In the genomic region with DNA sequence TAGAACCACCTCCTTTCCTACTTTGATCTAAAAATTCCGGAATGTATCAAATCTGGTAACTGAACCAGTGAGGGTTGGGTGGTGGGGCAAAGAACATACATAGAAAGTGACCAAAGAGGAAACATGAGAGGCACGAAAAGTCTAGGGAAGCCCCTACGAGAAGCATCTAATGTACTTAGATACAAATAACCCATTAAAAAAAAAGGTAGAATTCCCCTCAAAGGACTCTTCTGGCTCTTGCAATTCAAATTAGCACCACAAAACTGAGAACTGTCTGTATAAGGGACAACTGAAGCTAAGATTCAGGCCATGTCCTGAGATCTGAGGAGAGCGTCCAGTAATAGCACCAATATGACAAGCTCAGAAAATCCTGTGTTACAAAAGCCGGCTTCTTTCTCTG, we compare ENCODE assay signal across 14 cellular contexts. TPM values are rescaled to one million over a fixed set of nuclear protein-coding genes. Genes with fewer than 3 reads are reported as not detected.
DNase-seq lines count a peak whose midpoint lies in the region; ATAC-seq and TF ChIP-seq lines count a peak whose summit lies in the region.
"Had no signal": no experiment of that assay in that cellular context is flagged by ENCODE, and none has a peak within 500 bp of the region (broad histone marks: within the 10 kb centered on the region; RNA-seq: fewer than 3 reads in every experiment).

No MANE protein-coding gene starts in this region.

- no peak overlapping the region for H3K4me3 Mint-ChIP-seq in T-helper 2 cell treated with Interferon-gamma antibody and Interleukin-4, amounts not matched to agents 5 μg/mL and 100 μg/mL, for 36 hours
- H3K4me3 Mint-ChIP-seq in HFFc6 (no peak overlapping the region), WTC11 (no peak overlapping the region), osteocyte (ENCODE audit: unreplicated experiment) (no peak overlapping the region)
- H3K4me3 Mint-ChIP-seq: CD4-positive, alpha-beta memory T cell had no signal

- POLR2A ChIA-PET in WTC11 (lab: Charles Lee), result no interaction called here
- POLR2A ChIA-PET in A673 (lab: Charles Lee; ENCODE audit: low non-redundant PET), result interaction anchor here (0.5 kb wide), 1 partner anchor 56 kb away, joined by 3 read pairs; no protein-coding TSS in a partner anchor

- DNase-seq in T-helper 2 cell treated with Interferon-gamma antibody and Interleukin-4, amounts not matched to agents 5 μg/mL and 100 μg/mL, for 36 hours (ENCODE audit: low spot score), result no peak
- DNase-seq in T-helper 2 cell (no peak), HFFc6 (no peak), WTC11 (ENCODE audit: low spot score) (no peak), osteocyte (ENCODE audit: extremely low spot score, unreplicated experiment) (no peak), head of caudate nucleus (no peak), DMS79 (lab: John Stamatoyannopoulos, UW) (no peak), A673 (ENCODE audit: low spot score) (no peak)
- DNase-seq: amniotic stem cell; CD4-positive, alpha-beta memory T cell; GF-D8; SJCRH30 had no signal

- peak overlapping the region; percentile 55 for H3K27ac Mint-ChIP-seq in T-helper 2 cell treated with Interferon-gamma antibody and Interleukin-4, amounts not matched to agents 5 μg/mL and 100 μg/mL, for 36 hours
- H3K27ac Mint-ChIP-seq in HFFc6 (peak overlapping the region; percentile 47), WTC11 (peak overlapping the region; percentile 83), osteocyte (ENCODE audit: unreplicated experiment) (peak overlapping the region; percentile 45)

- no peaks in the 10 kb centered on the region for H3K27me3 ChIP-seq in A673 (replicated peaks; ENCODE audit: insufficient read depth, low read depth, low read length, poor library complexity)
- H3K27me3 ChIP-seq: SJCRH30 had no signal

- H3K4me1 ChIP-seq in A673 (ENCODE audit: insufficient read depth, low read length, poor library complexity, severe bottlenecking), result no peaks in the 10 kb centered on the region
- H3K4me1 ChIP-seq: SJCRH30 had no signal

- ATAC-seq in WTC11, result no peak

- no peaks in the 10 kb centered on the region for H3K27me3 Mint-ChIP-seq in T-helper 2 cell treated with Interferon-gamma antibody and Interleukin-4, amounts not matched to agents 5 μg/mL and 100 μg/mL, for 36 hours (ENCODE audit: low read depth)
- peaks cover 2% of the 10 kb centered on the region for H3K27me3 Mint-ChIP-seq in HFFc6 (ENCODE audit: insufficient read depth)
- no peaks in the 10 kb centered on the region for H3K27me3 Mint-ChIP-seq in WTC11 (ENCODE audit: low read depth)
- H3K27me3 Mint-ChIP-seq in osteocyte (ENCODE audit: unreplicated experiment), result no peaks in the 10 kb centered on the region
- H3K27me3 Mint-ChIP-seq: CD4-positive, alpha-beta memory T cell had no signal

- no peak overlapping the region for H3K4me3 ChIP-seq in A673 (ENCODE audit: low read depth, low read length, poor library complexity, severe bottlenecking)
- H3K4me3 ChIP-seq: GM23248, SJCRH30 had no signal

- no peak overlapping the region for H3K27ac ChIP-seq in A673 (ENCODE audit: low read depth, low read length, poor library complexity, severe bottlenecking)
- H3K27ac ChIP-seq: 22Rv1, GM23248, SJCRH30 had no signal

- no peaks in the 10 kb centered on the region for H3K9me3 ChIP-seq in A673 (ENCODE audit: low read depth, low read length, poor library complexity, severe bottlenecking)
- H3K9me3 ChIP-seq: SJCRH30 had no signal

- BruUV-seq in A673 (replicated peaks; lab: Mats Ljungman, UMichigan), result no TSS peak

- H3K4me1 Mint-ChIP-seq in T-helper 2 cell treated with Interferon-gamma antibody and Interleukin-4, amounts not matched to agents 5 μg/mL and 100 μg/mL, for 36 hours (ENCODE audit: low read depth), result peaks cover 42% of the 10 kb centered on the region
- peaks cover 21% of the 10 kb centered on the region for H3K4me1 Mint-ChIP-seq in HFFc6 (ENCODE audit: low read depth)
- peaks cover 25% of the 10 kb centered on the region for H3K4me1 Mint-ChIP-seq in WTC11
- peaks cover 28% of the 10 kb centered on the region for H3K4me1 Mint-ChIP-seq in osteocyte (ENCODE audit: unreplicated experiment)
- H3K4me1 Mint-ChIP-seq: CD4-positive, alpha-beta memory T cell had no signal

- intact Hi-C loops in head of caudate nucleus (cut with DNase I), result no loop called here
- intact Hi-C loops in A673 (cut with micrococcal nuclease; ENCODE audit: unreplicated experiment), result no loop called here

- peaks cover 22% of the 10 kb centered on the region for H3K36me3 ChIP-seq in A673 (ENCODE audit: insufficient read depth, low read length, poor library complexity, severe bottlenecking)

- CTCF ChIA-PET in WTC11 (lab: Charles Lee) (no interaction called here), A673 (lab: Charles Lee) (no interaction called here)

- TF ChIP-seq CTCF in HFFc6 (IDR thresholded peaks at IDR 0.05), result no peak
- no peak for TF ChIP-seq CTCF in WTC11 (IDR thresholded peaks at IDR 0.05)
- TF ChIP-seq CTCF in osteocyte (IDR thresholded peaks at IDR 0.05), result no peak
- TF ChIP-seq CTCF in A673 (conservative IDR thresholded peaks at IDR 0.05; ENCODE audit: low read depth, low read length), result no peak

- peaks cover 51% of the 10 kb centered on the region for H3K36me3 Mint-ChIP-seq in T-helper 2 cell treated with Interferon-gamma antibody and Interleukin-4, amounts not matched to agents 5 μg/mL and 100 μg/mL, for 36 hours (ENCODE audit: low read depth)
- H3K36me3 Mint-ChIP-seq in HFFc6 (ENCODE audit: low read depth) (peaks cover 16% of the 10 kb centered on the region), WTC11 (peaks cover 45% of the 10 kb centered on the region), osteocyte (ENCODE audit: unreplicated experiment) (peaks cover 21% of the 10 kb centered on the region)

- no peaks in the 10 kb centered on the region for H3K9me3 Mint-ChIP-seq in T-helper 2 cell treated with Interferon-gamma antibody and Interleukin-4, amounts not matched to agents 5 μg/mL and 100 μg/mL, for 36 hours
- H3K9me3 Mint-ChIP-seq in HFFc6 (no peaks in the 10 kb centered on the region), WTC11 (no peaks in the 10 kb centered on the region), osteocyte (ENCODE audit: unreplicated experiment) (no peaks in the 10 kb centered on the region)
- H3K9me3 Mint-ChIP-seq: CD4-positive, alpha-beta memory T cell had no signal

TF ChIP-seq in WTC11, 78 proteins besides CTCF, POLR2A, EP300 and RAD21 (continues in another document):
- TF ChIP-seq, protein P1, sequence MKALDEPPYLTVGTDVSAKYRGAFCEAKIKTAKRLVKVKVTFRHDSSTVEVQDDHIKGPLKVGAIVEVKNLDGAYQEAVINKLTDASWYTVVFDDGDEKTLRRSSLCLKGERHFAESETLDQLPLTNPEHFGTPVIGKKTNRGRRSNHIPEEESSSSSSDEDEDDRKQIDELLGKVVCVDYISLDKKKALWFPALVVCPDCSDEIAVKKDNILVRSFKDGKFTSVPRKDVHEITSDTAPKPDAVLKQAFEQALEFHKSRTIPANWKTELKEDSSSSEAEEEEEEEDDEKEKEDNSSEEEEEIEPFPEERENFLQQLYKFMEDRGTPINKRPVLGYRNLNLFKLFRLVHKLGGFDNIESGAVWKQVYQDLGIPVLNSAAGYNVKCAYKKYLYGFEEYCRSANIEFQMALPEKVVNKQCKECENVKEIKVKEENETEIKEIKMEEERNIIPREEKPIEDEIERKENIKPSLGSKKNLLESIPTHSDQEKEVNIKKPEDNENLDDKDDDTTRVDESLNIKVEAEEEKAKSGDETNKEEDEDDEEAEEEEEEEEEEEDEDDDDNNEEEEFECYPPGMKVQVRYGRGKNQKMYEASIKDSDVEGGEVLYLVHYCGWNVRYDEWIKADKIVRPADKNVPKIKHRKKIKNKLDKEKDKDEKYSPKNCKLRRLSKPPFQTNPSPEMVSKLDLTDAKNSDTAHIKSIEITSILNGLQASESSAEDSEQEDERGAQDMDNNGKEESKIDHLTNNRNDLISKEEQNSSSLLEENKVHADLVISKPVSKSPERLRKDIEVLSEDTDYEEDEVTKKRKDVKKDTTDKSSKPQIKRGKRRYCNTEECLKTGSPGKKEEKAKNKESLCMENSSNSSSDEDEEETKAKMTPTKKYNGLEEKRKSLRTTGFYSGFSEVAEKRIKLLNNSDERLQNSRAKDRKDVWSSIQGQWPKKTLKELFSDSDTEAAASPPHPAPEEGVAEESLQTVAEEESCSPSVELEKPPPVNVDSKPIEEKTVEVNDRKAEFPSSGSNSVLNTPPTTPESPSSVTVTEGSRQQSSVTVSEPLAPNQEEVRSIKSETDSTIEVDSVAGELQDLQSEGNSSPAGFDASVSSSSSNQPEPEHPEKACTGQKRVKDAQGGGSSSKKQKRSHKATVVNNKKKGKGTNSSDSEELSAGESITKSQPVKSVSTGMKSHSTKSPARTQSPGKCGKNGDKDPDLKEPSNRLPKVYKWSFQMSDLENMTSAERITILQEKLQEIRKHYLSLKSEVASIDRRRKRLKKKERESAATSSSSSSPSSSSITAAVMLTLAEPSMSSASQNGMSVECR (CRISPR knock-in tag; IDR thresholded peaks at IDR 0.05; ENCODE audit: borderline replicate concordance), result no peak
- TF ChIP-seq NR3C1 (CRISPR knock-in tag; conservative IDR thresholded peaks at IDR 0.05; ENCODE audit: low read depth) (no peak), FOXP1 (CRISPR knock-in tag; IDR thresholded peaks at IDR 0.05; ENCODE audit: borderline replicate concordance) (no peak), ZNF317 (CRISPR knock-in tag; IDR thresholded peaks at IDR 0.05; ENCODE audit: borderline replicate concordance, low read depth) (no peak)
- TF ChIP-seq, protein P2, sequence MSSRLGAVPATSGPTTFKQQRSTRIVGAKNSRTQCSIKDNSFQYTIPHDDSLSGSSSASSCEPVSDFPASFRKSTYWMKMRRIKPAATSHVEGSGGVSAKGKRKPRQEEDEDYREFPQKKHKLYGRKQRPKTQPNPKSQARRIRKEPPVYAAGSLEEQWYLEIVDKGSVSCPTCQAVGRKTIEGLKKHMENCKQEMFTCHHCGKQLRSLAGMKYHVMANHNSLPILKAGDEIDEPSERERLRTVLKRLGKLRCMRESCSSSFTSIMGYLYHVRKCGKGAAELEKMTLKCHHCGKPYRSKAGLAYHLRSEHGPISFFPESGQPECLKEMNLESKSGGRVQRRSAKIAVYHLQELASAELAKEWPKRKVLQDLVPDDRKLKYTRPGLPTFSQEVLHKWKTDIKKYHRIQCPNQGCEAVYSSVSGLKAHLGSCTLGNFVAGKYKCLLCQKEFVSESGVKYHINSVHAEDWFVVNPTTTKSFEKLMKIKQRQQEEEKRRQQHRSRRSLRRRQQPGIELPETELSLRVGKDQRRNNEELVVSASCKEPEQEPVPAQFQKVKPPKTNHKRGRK (CRISPR knock-in tag; IDR thresholded peaks at IDR 0.05; ENCODE audit: borderline replicate concordance), result no peak

RNA-seq across cellular contexts. Expression of gene MTHFD1, which starts 21.4 kb away (rescaled TPM):
- 100 to 1,000 TPM in 4 of 6 experiments, 10 to 100 TPM in 2; 81.3 to 116 (median 111) TPM for total RNA-seq in HFFc6 (2021; fragmentation: NEBNext Ultra II Directional; extraction: Animal tissue kit (Norgen Biotek cat#: 25700))
- 224 to 229 TPM (median 226 TPM) in 3 replicates for total RNA-seq in WTC11 (2021)
- total RNA-seq in osteocyte, result 77.8 and 79.3 TPM in 2 replicates
- 286 and 293 TPM in 2 replicates for total RNA-seq in A673 (2021)

RNA-seq across cellular contexts. Expression of gene AKAP5, which starts 55.8 kb away (rescaled TPM):
- 1 to 10 TPM in 4 of 6 experiments, under 1 TPM in 2; 0.94 to 1.3 (median 1.2) TPM for total RNA-seq in HFFc6 (2021; fragmentation: NEBNext Ultra II Directional; extraction: Animal tissue kit (Norgen Biotek cat#: 25700))
- total RNA-seq in WTC11 (2021) (2.8 to 3.0 TPM (median 3.0 TPM) in 3 replicates), osteocyte (3.4 and 3.6 TPM in 2 replicates), A673 (2021) (2.2 and 2.6 TPM in 2 replicates)
